Comparison of ENCODE assay signal across 8 cellular contexts in the genomic region with DNA sequence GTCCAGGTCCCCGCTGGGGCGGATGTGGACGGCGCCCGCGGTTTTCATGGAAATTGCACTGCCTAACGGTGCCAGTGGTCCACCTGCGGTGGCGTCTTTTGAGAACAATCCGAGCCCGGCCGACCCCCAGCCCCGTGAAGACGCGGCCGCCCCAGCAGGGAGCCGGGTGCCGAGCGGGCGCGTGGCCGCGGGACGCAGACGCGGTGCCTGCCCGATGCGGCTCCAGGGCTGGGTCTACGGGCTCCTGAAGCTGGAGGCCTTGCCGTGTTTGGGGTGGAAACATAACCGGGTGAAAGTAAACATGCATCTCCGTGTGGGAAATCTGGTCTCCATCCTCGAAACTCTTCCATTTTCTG. TPM values are rescaled to one million over a fixed set of nuclear protein-coding genes. Genes with fewer than 3 reads are reported as not detected.
DNase-seq lines count a peak whose midpoint lies in the region; ATAC-seq and TF ChIP-seq lines count a peak whose summit lies in the region.

No MANE protein-coding gene starts in this region.

- H3K27ac Mint-ChIP-seq in Caco-2 (ENCODE audit: unreplicated experiment): peak overlapping the region; percentile 26

- H3K4me1 ChIP-seq in Caco-2 (peaks cover 44% of the 10 kb centered on the region), HUES6 (ENCODE audit: control insufficient read depth, insufficient read depth, low read length) (peaks cover 30% of the 10 kb centered on the region), ascending aorta (peaks cover 2 to 9% of the 10 kb centered on the region in 2 donors)

- no peak overlapping the region; the same call in 1 of the 2 replicates for H3K27ac ChIP-seq in HUES6 (ENCODE audit: low read depth, low read length)
- H3K27ac ChIP-seq in ascending aorta: peak overlapping the region; percentile 13 to 74

- BruUV-seq in Caco-2 (replicated peaks; lab: Mats Ljungman, UMichigan): no TSS peak

- ATAC-seq in stimulated activated naive CD8-positive, alpha-beta T cell treated with anti-CD3 and anti-CD28 coated beads, Interleukin-15, Interleukin-2, amounts not matched to agents 100 U/mL and 50 U/mL, for 24 hours: peak; percentile 21

- peak overlapping the region; percentile 82 for H3K4me3 Mint-ChIP-seq in Caco-2 (ENCODE audit: unreplicated experiment)

- peaks cover 7% of the 10 kb centered on the region for H3K36me3 Mint-ChIP-seq in Caco-2 (ENCODE audit: insufficient read depth, unreplicated experiment)

- peak overlapping the region; percentile 78 for H3K4me3 ChIP-seq in Caco-2 (ENCODE audit: low read depth, low read length)
- H3K4me3 ChIP-seq in HUES6 (ENCODE audit: low read depth, low read length): peak overlapping the region; percentile 73
- peak overlapping the region; percentile 61 to 97 for H3K4me3 ChIP-seq in ascending aorta
- H3K4me3 ChIP-seq in iPS-18c (ENCODE audit: insufficient read depth, low read depth, low read length): peak overlapping the region; percentile 59

- TF ChIP-seq CTCF in Caco-2 (IDR thresholded peaks at IDR 0.05; ENCODE audit: insufficient read depth in 1 of 2, low read depth in 1 of 2, low read length in 1 of 2, severe bottlenecking in 1 of 2, unreplicated experiment in 1 of 2) (no peak), GM20000 (IDR thresholded peaks at IDR 0.05; ENCODE audit: extremely low read depth, missing control alignments) (no peak), ascending aorta (IDR thresholded peaks at IDR 0.05) (no peak)

- H3K36me3 ChIP-seq in Caco-2 (ENCODE audit: control insufficient read depth, insufficient read depth, low read length): no peaks in the 10 kb centered on the region
- H3K36me3 ChIP-seq in HUES6 (ENCODE audit: control insufficient read depth, insufficient read depth, low read length): no peaks in the 10 kb centered on the region
- no peaks in the 10 kb centered on the region for H3K36me3 ChIP-seq in ascending aorta

- peaks cover under 1% of the 10 kb centered on the region for H3K9me3 Mint-ChIP-seq in Caco-2 (ENCODE audit: unreplicated experiment)

- POLR2A ChIA-PET in Caco-2 (lab: Charles Lee): interaction anchor here (1.0 kb wide), 1 partner anchor 39 kb away, joined by 5 read pairs; no protein-coding TSS in a partner anchor

- CTCF ChIA-PET in Caco-2 (lab: Charles Lee): interaction anchor here (0.6 kb wide), 1 partner anchor 1803 kb away, joined by 3 read pairs; no protein-coding TSS in a partner anchor

- no peaks in the 10 kb centered on the region for H3K27me3 Mint-ChIP-seq in Caco-2 (ENCODE audit: insufficient read depth, unreplicated experiment)

- no peaks in the 10 kb centered on the region for H3K27me3 ChIP-seq in Caco-2 (replicated peaks; ENCODE audit: control insufficient read depth, insufficient read depth, low read length)
- H3K27me3 ChIP-seq in HUES6 (ENCODE audit: control insufficient read depth, insufficient read depth, low read length): no peaks in the 10 kb centered on the region
- no peaks in the 10 kb centered on the region for H3K27me3 ChIP-seq in ascending aorta

- H3K9ac ChIP-seq in HUES6 (ENCODE audit: low read length): peak overlapping the region; percentile 85

- H3K4me1 Mint-ChIP-seq in Caco-2 (ENCODE audit: low read depth, unreplicated experiment): peaks cover 15% of the 10 kb centered on the region

- intact Hi-C loops in Caco-2 (cut with micrococcal nuclease; ENCODE audit: unreplicated experiment) (loop anchor here (1.0 kb wide), 1 partner anchor 32 kb away; no protein-coding TSS in a partner anchor), ascending aorta (cut with DNase I) (loop anchor here (2.0 kb wide), 1 partner anchor 164 kb away; the partner anchor contains the start of genes COA5 and UNC50)

- H3K9me3 ChIP-seq in Caco-2: no peaks in the 10 kb centered on the region
- H3K9me3 ChIP-seq in HUES6 (ENCODE audit: control insufficient read depth, insufficient read depth, low read depth, low read length): no peaks in the 10 kb centered on the region
- no peaks in the 10 kb centered on the region for H3K9me3 ChIP-seq in ascending aorta
- H3K9me3 ChIP-seq in iPS-18c (ENCODE audit: control insufficient read depth, insufficient read depth, low read length): no peaks in the 10 kb centered on the region

- no peak for DNase-seq in Caco-2
- peak; percentile 44 for DNase-seq in GM20000 (ENCODE audit: low spot score)
- DNase-seq in ascending aorta (ENCODE audit: low spot score in 2 of 2): no peak
- peak; percentile 46 for DNase-seq in stimulated activated naive CD8-positive, alpha-beta T cell treated with anti-CD3 and anti-CD28 coated beads, Interleukin-15, Interleukin-2, amounts not matched to agents 100 U/mL and 50 U/mL, for 24 hours
- no peak for DNase-seq in NCI-H2107 treated with DMSO at 0.1 percent for 48 hours (lab: John Stamatoyannopoulos, UW; ENCODE audit: unreplicated experiment)
- no peak for DNase-seq in RPMI8226

RNA-seq across cellular contexts. Expression of gene INPP4A, which starts 0.5 kb away (rescaled TPM):
- total RNA-seq in Caco-2 (2022) (24.9 and 26.3 TPM in 2 replicates), ascending aorta (52.8 TPM)

Comparison
In these comparisons a context has a peak if more than half of its experiments do, and no peak if none do; other contexts are left out.
1. DNase-seq: peak in GM20000 (single experiment) and stimulated activated naive CD8-positive, alpha-beta T cell treated with anti-CD3 and anti-CD28 coated beads, Interleukin-15, Interleukin-2, amounts not matched to agents 100 U/mL and 50 U/mL, for 24 hours (single experiment); none in Caco-2 (0 of 2), ascending aorta (0 of 2), NCI-H2107 treated with DMSO at 0.1 percent for 48 hours (single experiment) and RPMI8226 (single experiment).
2. Peak in every context shown above with its lines, with median percentiles within 50 percentile points of each other: H3K4me3 ChIP-seq.